16 cellular contexts compared by ENCODE assay signal in the genomic region with DNA sequence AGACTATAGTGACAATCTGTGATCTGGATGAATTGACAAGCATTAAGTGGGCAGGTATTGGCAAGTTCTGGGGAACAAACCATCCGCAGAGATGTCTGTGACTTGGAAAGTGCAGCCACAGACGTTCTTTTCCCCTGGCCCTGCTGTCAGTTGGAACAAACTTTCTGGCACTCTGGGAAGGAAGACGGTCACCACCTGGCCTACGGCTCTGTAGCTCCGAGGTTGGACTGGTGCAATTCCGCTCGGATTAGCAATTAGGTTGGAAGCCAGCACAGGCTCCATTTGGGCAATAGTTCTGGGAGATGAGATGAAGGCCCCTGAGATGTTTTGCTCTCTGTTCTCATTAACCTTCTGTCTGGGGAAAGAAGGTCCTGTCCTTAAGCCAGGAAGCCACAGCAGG.
DNase-seq lines count a peak whose midpoint lies in the region; ATAC-seq and TF ChIP-seq lines count a peak whose summit lies in the region.
"Had no signal": no experiment of that assay in that cellular context is flagged by ENCODE, and none has a peak within 500 bp of the region (broad histone marks: within the 10 kb centered on the region; RNA-seq: fewer than 3 reads in every experiment).

No MANE protein-coding gene starts in this region.

- DNase-seq in NCI-H2171 treated with DMSO at 0.1 percent for 48 hours (lab: John Stamatoyannopoulos, UW) (peak; percentile 62), NCI-H2171 (lab: John Stamatoyannopoulos, UW) (no peak), WTC11 (ENCODE audit: low spot score) (no peak), neural crest cell (ENCODE audit: low read depth, low spot score) (no peak), right cardiac atrium (no peak), COR-L47 (lab: John Stamatoyannopoulos, UW) (no peak), NCI-H2107 (lab: John Stamatoyannopoulos, UW) (no peak)
- DNase-seq: 8988T; Calu3; CD4-positive, alpha-beta memory T cell; GDM1; HCEC 1CT had no signal

- intact Hi-C loops in right cardiac atrium (cut with DNase I) = no loop called here

- TF ChIP-seq CTCF in WTC11 (IDR thresholded peaks at IDR 0.05) = no peak
- TF ChIP-seq CTCF in neural crest cell (conservative IDR thresholded peaks at IDR 0.05) = no peak

- H3K4me1 ChIP-seq in right cardiac atrium (ENCODE audit: control insufficient read depth, insufficient read depth, low read length) = no peaks in the 10 kb centered on the region
- H3K4me1 ChIP-seq: BLaER1 had no signal

- ATAC-seq in WTC11 = no peak
- no peak for ATAC-seq in right cardiac atrium
- ATAC-seq: GM23338 had no signal

- no peaks in the 10 kb centered on the region for H3K4me1 Mint-ChIP-seq in WTC11
- H3K4me1 Mint-ChIP-seq in neural crest cell = peaks cover 16% of the 10 kb centered on the region
- H3K4me1 Mint-ChIP-seq: CD14-positive monocyte, GM23338 had no signal

- CTCF ChIA-PET in WTC11 (lab: Charles Lee) = no interaction called here

- H3K9me3 Mint-ChIP-seq in WTC11 (peaks cover 10% of the 10 kb centered on the region), neural crest cell (no peaks in the 10 kb centered on the region)

- H3K36me3 Mint-ChIP-seq in WTC11 = no peaks in the 10 kb centered on the region
- H3K36me3 Mint-ChIP-seq in neural crest cell (ENCODE audit: low read depth) = no peaks in the 10 kb centered on the region
- H3K36me3 Mint-ChIP-seq: CD14-positive monocyte; CD4-positive, alpha-beta memory T cell had no signal

- POLR2A ChIA-PET in WTC11 (lab: Charles Lee) = no interaction called here

- no peak overlapping the region for H3K27ac ChIP-seq in right cardiac atrium (ENCODE audit: low read length)
- H3K27ac ChIP-seq: BLaER1, HL-60 had no signal

- no peak overlapping the region for H3K4me3 ChIP-seq in right cardiac atrium (ENCODE audit: low read length)
- H3K4me3 ChIP-seq: BLaER1, GM23338 had no signal

- no peak overlapping the region for H3K4me3 Mint-ChIP-seq in WTC11
- H3K4me3 Mint-ChIP-seq in neural crest cell = no peak overlapping the region
- H3K4me3 Mint-ChIP-seq: CD14-positive monocyte; CD4-positive, alpha-beta memory T cell; GM23338 had no signal

- WGBS in right cardiac atrium = 77% methylated on average over 7 of the region's 7 CpGs

- no peaks in the 10 kb centered on the region for H3K9me3 ChIP-seq in right cardiac atrium (ENCODE audit: control insufficient read depth, low read length)
- H3K9me3 ChIP-seq: BLaER1 had no signal

- H3K27me3 Mint-ChIP-seq in WTC11 (ENCODE audit: low read depth) (no peaks in the 10 kb centered on the region), neural crest cell (ENCODE audit: low read depth) (no peaks in the 10 kb centered on the region)
- H3K27me3 Mint-ChIP-seq: CD4-positive, alpha-beta memory T cell had no signal

- H3K27ac Mint-ChIP-seq in WTC11 = 0 out of 2 replicates have a peak overlapping the region, but pooled peaks have one; percentile 12
- peak overlapping the region; percentile 50 for H3K27ac Mint-ChIP-seq in neural crest cell (ENCODE audit: unreplicated experiment)
- H3K27ac Mint-ChIP-seq: CD4-positive, alpha-beta memory T cell; GM23338 had no signal

- no peaks in the 10 kb centered on the region for H3K27me3 ChIP-seq in right cardiac atrium (ENCODE audit: control insufficient read depth, insufficient read depth)
- H3K27me3 ChIP-seq: BLaER1 had no signal

TF ChIP-seq in WTC11, 78 proteins besides CTCF, POLR2A, EP300 and RAD21:
- TF ChIP-seq TP53 (CRISPR knock-in tag; IDR thresholded peaks at IDR 0.05) = no peak
- TF ChIP-seq ZNF396 (CRISPR knock-in tag; IDR thresholded peaks at IDR 0.05; ENCODE audit: borderline replicate concordance) = no peak
- TF ChIP-seq AR (CRISPR knock-in tag; IDR thresholded peaks at IDR 0.05) = no peak
- TF ChIP-seq, protein P1, sequence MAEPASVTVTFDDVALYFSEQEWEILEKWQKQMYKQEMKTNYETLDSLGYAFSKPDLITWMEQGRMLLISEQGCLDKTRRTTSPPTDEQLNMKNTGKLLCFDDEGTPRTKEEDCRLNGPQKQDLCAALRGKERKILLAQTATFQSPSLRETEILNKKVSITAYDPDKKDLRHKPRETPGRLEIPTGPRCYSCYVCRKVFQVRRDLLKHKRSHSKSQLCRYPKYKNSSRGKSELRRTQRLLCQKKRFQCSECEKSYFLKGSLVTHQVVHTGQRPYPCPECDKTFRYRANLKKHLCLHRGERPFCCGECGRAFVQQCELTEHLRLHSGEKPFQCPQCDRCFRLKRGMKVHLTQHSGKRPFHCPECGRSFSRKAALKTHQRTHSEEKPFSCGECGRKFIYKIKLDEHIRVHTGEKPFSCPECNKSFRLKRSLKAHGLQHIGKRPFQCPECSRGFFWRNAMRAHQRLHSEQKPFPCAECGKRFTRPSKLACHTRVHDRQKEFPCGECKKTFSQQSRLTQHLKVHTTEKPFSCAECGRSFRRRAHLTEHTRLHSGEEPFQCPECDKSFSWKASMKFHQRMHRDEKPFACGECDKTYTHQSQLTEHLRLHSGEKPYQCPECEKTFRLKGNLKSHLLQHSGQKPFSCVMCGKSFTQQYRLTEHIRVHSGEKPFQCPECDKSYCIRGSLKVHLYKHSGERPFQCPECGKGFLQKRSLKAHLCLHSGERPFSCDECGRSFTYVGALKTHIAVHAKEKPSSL (CRISPR knock-in tag; conservative IDR thresholded peaks at IDR 0.05) = no peak
